In genomic region chrX:123173833-123174232, GRCh38 we compare ENCODE assay signal across 11 cellular contexts. TPM values are rescaled to one million over a fixed set of nuclear protein-coding genes. Genes with fewer than 3 reads are reported as not detected.
DNase-seq lines count a peak whose midpoint lies in the region; ATAC-seq and TF ChIP-seq lines count a peak whose summit lies in the region.
"Had no signal": no experiment of that assay in that cellular context is flagged by ENCODE, and none has a peak within 500 bp of the region (broad histone marks: within the 10 kb centered on the region; RNA-seq: fewer than 3 reads in every experiment).

No MANE protein-coding gene starts in this region.

- no peak overlapping the region for H3K4me2 ChIP-seq in IMR-90 (ENCODE audit: low read depth, low read length)
- H3K4me2 ChIP-seq: hepatocyte had no signal

- H3K9ac ChIP-seq in IMR-90 (ENCODE audit: low read depth, low read length): no peak overlapping the region

- no peak for DNase-seq in IMR-90
- no peak for DNase-seq in left lung
- DNase-seq in sigmoid colon: no peak
- DNase-seq in activated CD8-positive, alpha-beta T cell treated with anti-CD3 and anti-CD28 coated beads for 36 hours: no peak
- no peak for DNase-seq in COLO668 (lab: John Stamatoyannopoulos, UW; ENCODE audit: unreplicated experiment)
- DNase-seq: natural killer cell, NCI-H1105 treated with DMSO at 0.1 percent for 48 hours had no signal

- intact Hi-C loops in IMR-90 (cut with micrococcal nuclease): no loop called here
- intact Hi-C loops in left lung (cut with DNase I): no loop called here
- intact Hi-C loops in sigmoid colon (cut with DNase I): no loop called here
- intact Hi-C loops in activated CD8-positive, alpha-beta T cell treated with anti-CD3 and anti-CD28 coated beads for 36 hours (cut with micrococcal nuclease): no loop called here

- no peak overlapping the region for H2BK120ac ChIP-seq in IMR-90 (ENCODE audit: low read depth, low read length)

- H2BK20ac ChIP-seq in IMR-90 (ENCODE audit: low read depth, low read length): no peak overlapping the region

- H4K91ac ChIP-seq in IMR-90 (ENCODE audit: insufficient read depth, low read depth, low read length): no peak overlapping the region

- H4K5ac ChIP-seq in IMR-90 (ENCODE audit: low read depth, low read length): no peak overlapping the region

- POLR2A ChIA-PET in IMR-90 (lab: Charles Lee; ENCODE audit: unreplicated experiment): no interaction called here
- POLR2A ChIA-PET in activated CD8-positive, alpha-beta T cell treated with anti-CD3 and anti-CD28 coated beads for 36 hours (lab: Charles Lee): no interaction called here

- H2BK15ac ChIP-seq in IMR-90 (ENCODE audit: low read depth, low read length): no peak overlapping the region

- no peaks in the 10 kb centered on the region for H3K4me1 ChIP-seq in IMR-90 (ENCODE audit: control insufficient read depth, insufficient read depth, low read length)
- no peaks in the 10 kb centered on the region for H3K4me1 ChIP-seq in left lung
- no peaks in the 10 kb centered on the region for H3K4me1 ChIP-seq in sigmoid colon

- H3K4me3 Mint-ChIP-seq in activated CD8-positive, alpha-beta T cell treated with anti-CD3 and anti-CD28 coated beads for 36 hours: no peak overlapping the region
- H3K4me3 Mint-ChIP-seq: natural killer cell had no signal

- no peak overlapping the region for H3K27ac Mint-ChIP-seq in activated CD8-positive, alpha-beta T cell treated with anti-CD3 and anti-CD28 coated beads for 36 hours
- H3K27ac Mint-ChIP-seq: natural killer cell had no signal

- H3K4ac ChIP-seq in IMR-90 (ENCODE audit: low read depth, low read length): no peak overlapping the region

- H3K9me3 ChIP-seq in IMR-90 (ENCODE audit: control insufficient read depth, insufficient read depth, low read length): no peaks in the 10 kb centered on the region
- no peaks in the 10 kb centered on the region for H3K9me3 ChIP-seq in left lung
- H3K9me3 ChIP-seq in sigmoid colon: no peaks in the 10 kb centered on the region

- H4K20me1 ChIP-seq in IMR-90 (ENCODE audit: insufficient read depth, low read length): no peaks in the 10 kb centered on the region

- no peak overlapping the region for H3K18ac ChIP-seq in IMR-90 (ENCODE audit: low read depth, low read length)

- H3K9me1 ChIP-seq in IMR-90 (ENCODE audit: insufficient read depth, low read length): no peaks in the 10 kb centered on the region

- TF ChIP-seq POLR2A in IMR-90 (IDR thresholded peaks at IDR 0.05; ENCODE audit: low read depth, low read length): no peak
- TF ChIP-seq POLR2A in sigmoid colon (IDR thresholded peaks at IDR 0.05): no peak

- H3K23ac ChIP-seq in IMR-90 (ENCODE audit: low read depth, low read length): no peak overlapping the region

- ATAC-seq in IMR-90 (ENCODE audit: low read depth): no peak
- ATAC-seq in left lung: peak; percentile 57
- ATAC-seq in activated CD8-positive, alpha-beta T cell treated with anti-CD3 and anti-CD28 coated beads for 36 hours: no peak
- ATAC-seq in HG03139 (IDR thresholded peaks at IDR 0.05; ENCODE audit: unreplicated experiment): no peak
- ATAC-seq: natural killer cell had no signal

- TF ChIP-seq RAD21 in IMR-90 (IDR thresholded peaks at IDR 0.05; ENCODE audit: low read length): no peak

- H2AK5ac ChIP-seq in IMR-90 (ENCODE audit: low read depth, low read length): no peak overlapping the region

- in situ Hi-C loops in IMR-90 (cut with MboI; ENCODE audit: low sequenced_read_pairs): no loop called here

- H3K9me3 Mint-ChIP-seq in activated CD8-positive, alpha-beta T cell treated with anti-CD3 and anti-CD28 coated beads for 36 hours: no peaks in the 10 kb centered on the region
- H3K9me3 Mint-ChIP-seq: natural killer cell had no signal

- TF ChIP-seq CTCF in GM12873 (IDR thresholded peaks at IDR 0.05; ENCODE audit: insufficient read depth, low read depth, low read length, missing control alignments) (peak; percentile 47), IMR-90 (conservative IDR thresholded peaks at IDR 0.05; ENCODE audit: low read depth, low read length) (0 out of 2 replicates have a peak, but pooled peaks have one; percentile 18), VCaP (conservative IDR thresholded peaks at IDR 0.05) (peak; percentile 28; the same call in 1 of the 2 replicates), left lung (IDR thresholded peaks at IDR 0.05) (no peak), sigmoid colon (IDR thresholded peaks at IDR 0.05) (no peak)
- TF ChIP-seq CTCF in activated CD8-positive, alpha-beta T cell treated with anti-CD3 and anti-CD28 coated beads for 36 hours (IDR thresholded peaks at IDR 0.05): no peak

- no peaks in the 10 kb centered on the region for H3K27me3 Mint-ChIP-seq in activated CD8-positive, alpha-beta T cell treated with anti-CD3 and anti-CD28 coated beads for 36 hours

- H3K4me3 ChIP-seq in IMR-90 (ENCODE audit: insufficient read depth, low read depth, low read length) (no peak overlapping the region), left lung (no peak overlapping the region), sigmoid colon (no peak overlapping the region)
- H3K4me3 ChIP-seq: hepatocyte had no signal

- no peaks in the 10 kb centered on the region for H3K36me3 ChIP-seq in IMR-90 (ENCODE audit: control insufficient read depth, insufficient read depth, low read length)
- no peaks in the 10 kb centered on the region for H3K36me3 ChIP-seq in left lung
- no peaks in the 10 kb centered on the region for H3K36me3 ChIP-seq in sigmoid colon

- no peaks in the 10 kb centered on the region for H3K79me1 ChIP-seq in IMR-90 (ENCODE audit: low read depth in 1 of 2, low read length in 2 of 2)

- H3K4me1 Mint-ChIP-seq in activated CD8-positive, alpha-beta T cell treated with anti-CD3 and anti-CD28 coated beads for 36 hours (ENCODE audit: low read depth): no peaks in the 10 kb centered on the region
- H3K4me1 Mint-ChIP-seq: natural killer cell had no signal

- no peak for TF ChIP-seq EP300 in sigmoid colon (IDR thresholded peaks at IDR 0.05)

- no CpG with 5 or more reads among the region's 1 CpG for WGBS in IMR-90 (ENCODE audit: extremely low coverage in 2 of 2, insufficient read length in 1 of 2), 2 experiments
- WGBS in sigmoid colon, 2 donors: 21 to 46% methylated on average over 1 of the region's 1 CpG

- H3K14ac ChIP-seq in IMR-90 (replicated peaks; ENCODE audit: low read depth, low read length): no peak overlapping the region

- H2AK9ac ChIP-seq in IMR-90 (replicated peaks; ENCODE audit: low read depth, low read length, poor library complexity): no peak overlapping the region

- no peaks in the 10 kb centered on the region for H3K27me3 ChIP-seq in IMR-90 (ENCODE audit: control insufficient read depth, insufficient read depth, low read length)
- no peaks in the 10 kb centered on the region for H3K27me3 ChIP-seq in left lung
- H3K27me3 ChIP-seq in sigmoid colon: no peaks in the 10 kb centered on the region
- H3K27me3 ChIP-seq: hepatocyte had no signal

- dilution Hi-C loops in IMR-90 (cut with HindIII; ENCODE audit: low sequenced_read_pairs, unreplicated experiment): no loop called here

- H2AFZ ChIP-seq in IMR-90 (replicated peaks; ENCODE audit: low read length, poor library complexity): no peak overlapping the region
- H2AFZ ChIP-seq: hepatocyte had no signal

- no peak overlapping the region for H3K56ac ChIP-seq in IMR-90 (ENCODE audit: extremely low read depth, insufficient read depth, low read length)

- BruUV-seq in IMR-90 (replicated peaks; lab: Mats Ljungman, UMichigan): no TSS peak

- CTCF ChIA-PET in IMR-90 (lab: Yijun Ruan, JAX): no interaction called here
- CTCF ChIA-PET in activated CD8-positive, alpha-beta T cell treated with anti-CD3 and anti-CD28 coated beads for 36 hours (lab: Charles Lee): no interaction called here

- no peak overlapping the region for H4K8ac ChIP-seq in IMR-90 (ENCODE audit: low read depth in 2 of 2, low read length in 2 of 2)

- H2BK5ac ChIP-seq in IMR-90 (ENCODE audit: low read depth, low read length, poor library complexity, severe bottlenecking): no peak overlapping the region

- no peak overlapping the region for H3K27ac ChIP-seq in IMR-90 (ENCODE audit: insufficient read depth, low read length)
- H3K27ac ChIP-seq in VCaP: no peak overlapping the region
- H3K27ac ChIP-seq in left lung: no peak overlapping the region
- no peak overlapping the region for H3K27ac ChIP-seq in sigmoid colon
- H3K27ac ChIP-seq: hepatocyte had no signal

- H3K36me3 Mint-ChIP-seq in activated CD8-positive, alpha-beta T cell treated with anti-CD3 and anti-CD28 coated beads for 36 hours (ENCODE audit: low read depth): no peaks in the 10 kb centered on the region
- H3K36me3 Mint-ChIP-seq: natural killer cell had no signal

TF ChIP-seq in IMR-90, 13 proteins besides CTCF, POLR2A, EP300 and RAD21:
- no peak for TF ChIP-seq RFX5 (IDR thresholded peaks at IDR 0.05; ENCODE audit: low read depth, low read length)
- TF ChIP-seq CEBPB (IDR thresholded peaks at IDR 0.05; ENCODE audit: low read depth, low read length): no peak
- TF ChIP-seq NFE2L2 (IDR thresholded peaks at IDR 0.05; ENCODE audit: low read depth, low read length): no peak
- TF ChIP-seq CHD1 (IDR thresholded peaks at IDR 0.05; ENCODE audit: low read depth, low read length): no peak
- TF ChIP-seq RCOR1 (IDR thresholded peaks at IDR 0.05; ENCODE audit: insufficient replicate concordance, low read length): no peak
- TF ChIP-seq MAFK (IDR thresholded peaks at IDR 0.05; ENCODE audit: low read depth, low read length): no peak
- TF ChIP-seq SMC3 (IDR thresholded peaks at IDR 0.05; ENCODE audit: low read depth, low read length): no peak
- no peak for TF ChIP-seq USF2 (IDR thresholded peaks at IDR 0.05; ENCODE audit: low read depth, low read length)
- TF ChIP-seq BHLHE40 (IDR thresholded peaks at IDR 0.05; ENCODE audit: low read depth, low read length): no peak
TF ChIP-seq in IMR-90: peak in this region for 0.

RNA-seq across cellular contexts. Expression of gene GRIA3, which starts 10.2 kb away (rescaled TPM):
- total RNA-seq in IMR-90 (2012; rRNA removed): not detected in 2 replicates
- polyA plus RNA-seq in IMR-90 (2012; rRNA removed): not detected in 2 replicates
- polyA plus RNA-seq in IMR-90 (2012; cell fraction: cytosol; rRNA removed): not detected in 2 replicates
- not detected in 2 replicates for polyA plus RNA-seq in IMR-90 (2012; cell fraction: nucleus; rRNA removed; ENCODE audit: low replicate concordance)
- under 1 TPM; 0.37 to 0.50 TPM for total RNA-seq in left lung
- total RNA-seq in sigmoid colon: 1 to 10 TPM in 2 of 4 donors, under 1 TPM in 2; 0.68 to 3.0 (median 0.95) TPM
- polyA plus RNA-seq in sigmoid colon: under 1 TPM in 1 of 3 donors, not detected in 2; 0.07 TPM
- total RNA-seq in activated CD8-positive, alpha-beta T cell treated with anti-CD3 and anti-CD28 coated beads for 36 hours: not detected
- total RNA-seq: natural killer cell had no signal

Comparison
In these comparisons a context has a peak if more than half of its experiments do, and no peak if none do; other contexts are left out.
1. CTCF ChIP-seq: peak in GM12873 (single experiment), IMR-90 (single experiment) and VCaP (single experiment); none in left lung (0 of 2), sigmoid colon (0 of 4) and activated CD8-positive, alpha-beta T cell treated with anti-CD3 and anti-CD28 coated beads for 36 hours (single experiment).